28 cellular contexts compared by ENCODE assay signal in the genomic region with DNA sequence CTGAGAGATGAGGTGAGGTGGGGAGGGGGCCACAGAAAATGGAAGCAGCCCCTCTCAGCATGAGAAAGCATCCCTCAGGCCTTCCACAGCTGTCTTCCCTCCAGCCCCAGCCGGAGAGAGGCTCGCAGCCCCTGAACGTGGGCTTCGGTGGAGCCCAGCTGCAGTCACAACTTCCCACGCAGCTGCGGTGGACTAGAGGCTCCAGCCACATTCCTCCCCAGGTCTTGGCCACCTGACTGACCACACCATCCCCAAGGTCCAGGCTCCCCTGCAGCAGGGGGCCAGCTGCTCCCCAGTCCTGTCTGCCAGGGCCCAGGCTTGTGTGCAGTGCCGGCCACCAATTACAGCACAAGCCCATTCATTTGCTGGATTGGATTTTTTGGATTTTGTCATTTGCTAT.
"Had no signal": no experiment of that assay in that cellular context is flagged by ENCODE, and none has a peak within 500 bp of the region (broad histone marks: within the 10 kb centered on the region; RNA-seq: fewer than 3 reads in every experiment).

No MANE protein-coding gene starts in this region.

- H3K4me1 ChIP-seq: breast epithelium, foreskin keratinocyte, left ventricle myocardium inferior, right atrium auricular region, upper lobe of left lung had no signal

- H3K36me3 Mint-ChIP-seq: activated CD8-positive, alpha-beta memory T cell treated with anti-CD3 and anti-CD28 coated beads, Interleukin-2, amount 10 ng/mL, durations not matched to agents 7 days and 5 days; naive thymus-derived CD4-positive, alpha-beta T cell; stimulated activated effector memory CD8-positive, alpha-beta T cell treated with anti-CD3 and anti-CD28 coated beads, Interleukin-12 subunit alpha, Interleukin-12 subunit beta, amount 100 ng/mL, for 72 hours had no signal

- H3K4me3 ChIP-seq: breast epithelium, left ventricle myocardium inferior, right atrium auricular region, skin epidermis, thoracic aorta, upper lobe of left lung had no signal

- H3K4me3 Mint-ChIP-seq: activated CD8-positive, alpha-beta memory T cell treated with anti-CD3 and anti-CD28 coated beads, Interleukin-2, amount 10 ng/mL, durations not matched to agents 7 days and 5 days; activated CD8-positive, alpha-beta T cell treated with anti-CD3 and anti-CD28 coated beads, Interleukin-2, amount 10 ng/mL, durations not matched to agents 7 days and 5 days; activated naive CD4-positive, alpha-beta T cell treated with anti-CD3 and anti-CD28 coated beads, Interleukin-2, amount 50 U/mL, for 24 hours; activated naive CD8-positive, alpha-beta T cell treated with anti-CD3 and anti-CD28 coated beads, Interleukin-2, amount 50 U/mL, for 24 hours; endodermal cell; naive thymus-derived CD4-positive, alpha-beta T cell; neural crest cell; stimulated activated effector memory CD8-positive, alpha-beta T cell treated with anti-CD3 and anti-CD28 coated beads, Interleukin-12 subunit alpha, Interleukin-12 subunit beta, amount 100 ng/mL, for 72 hours; stimulated activated naive CD8-positive, alpha-beta T cell treated with anti-CD3 and anti-CD28 coated beads, Interleukin-15, Interleukin-2, amounts not matched to agents 100 ng/mL and 50 ng/mL, for 24 hours; T-helper 1 cell treated with Interleukin-12 subunit alpha and Interleukin-12 subunit beta and Interleukin-4 antibody, amounts not matched to agents 30 μg/mL and 1 μg/mL, for 36 hours; WTC11 had no signal

- DNase-seq: activated CD4-positive, alpha-beta T cell treated with anti-CD3 and anti-CD28 coated beads for 1 hour; activated CD4-positive, alpha-beta T cell treated with anti-CD3 and anti-CD28 coated beads, Interleukin-2, amount 50 U/mL, for 1 hour; activated CD8-positive, alpha-beta memory T cell treated with anti-CD3 and anti-CD28 coated beads, Interleukin-2, amount 10 ng/mL, durations not matched to agents 7 days and 5 days; activated CD8-positive, alpha-beta T cell treated with anti-CD3 and anti-CD28 coated beads, Interleukin-2, amount 10 ng/mL, durations not matched to agents 7 days and 5 days; activated naive CD8-positive, alpha-beta T cell treated with anti-CD3 and anti-CD28 coated beads, Interleukin-2, amount 50 U/mL, for 24 hours; activated T-cell treated with anti-CD3 and anti-CD28 coated beads, Interleukin-2, amount 50 U/mL, for 48 hours; central memory CD4-positive, alpha-beta T cell; foreskin keratinocyte; left ventricle myocardium inferior; naive thymus-derived CD4-positive, alpha-beta T cell; occipital lobe; stimulated activated CD4-positive, alpha-beta T cell treated with anti-CD3 and anti-CD28 coated beads, Interleukin-4, amount 100 ng/mL, for 24 hours; SW 1271; T1000; upper lobe of left lung had no signal

- H3K27ac Mint-ChIP-seq: activated CD8-positive, alpha-beta memory T cell treated with anti-CD3 and anti-CD28 coated beads, Interleukin-2, amount 10 ng/mL, durations not matched to agents 7 days and 5 days; activated CD8-positive, alpha-beta T cell treated with anti-CD3 and anti-CD28 coated beads, Interleukin-2, amount 10 ng/mL, durations not matched to agents 7 days and 5 days; activated naive CD4-positive, alpha-beta T cell treated with anti-CD3 and anti-CD28 coated beads, Interleukin-2, amount 50 U/mL, for 24 hours; activated naive CD8-positive, alpha-beta T cell treated with anti-CD3 and anti-CD28 coated beads, Interleukin-2, amount 50 U/mL, for 24 hours; activated T-helper 2 cell treated with anti-CD3 and anti-CD28 coated beads, Interferon-gamma antibody, Interleukin-2, Interleukin-4, amounts not matched to agents 10 μg/mL and 5 μg/mL and 100 μg/mL, durations not matched to agents 14 hours and 24 hours and 36 hours; endodermal cell; naive thymus-derived CD4-positive, alpha-beta T cell; stimulated activated effector memory CD8-positive, alpha-beta T cell treated with anti-CD3 and anti-CD28 coated beads, Interleukin-12 subunit alpha, Interleukin-12 subunit beta, amount 100 ng/mL, for 72 hours; stimulated activated naive CD8-positive, alpha-beta T cell treated with anti-CD3 and anti-CD28 coated beads, Interleukin-15, Interleukin-2, amounts not matched to agents 100 ng/mL and 50 ng/mL, for 24 hours; T-helper 1 cell treated with Interleukin-12 subunit alpha and Interleukin-12 subunit beta and Interleukin-4 antibody, amounts not matched to agents 30 μg/mL and 1 μg/mL, for 36 hours; WTC11 had no signal

- ATAC-seq: activated CD8-positive, alpha-beta memory T cell treated with anti-CD3 and anti-CD28 coated beads, Interleukin-2, amount 10 ng/mL, durations not matched to agents 7 days and 5 days; activated CD8-positive, alpha-beta T cell treated with anti-CD3 and anti-CD28 coated beads, Interleukin-2, amount 10 ng/mL, durations not matched to agents 7 days and 5 days; activated naive CD8-positive, alpha-beta T cell treated with anti-CD3 and anti-CD28 coated beads, Interleukin-2, amount 50 U/mL, for 24 hours; esophagus mucosa; foreskin keratinocyte; naive thymus-derived CD4-positive, alpha-beta T cell; stimulated activated effector memory CD8-positive, alpha-beta T cell treated with anti-CD3 and anti-CD28 coated beads, Interleukin-12 subunit alpha, Interleukin-12 subunit beta, amount 100 ng/mL, for 72 hours; WTC11 had no signal

- H3K36me3 ChIP-seq: breast epithelium, left ventricle myocardium inferior, right atrium auricular region, thoracic aorta, upper lobe of left lung had no signal

- H3K4me1 Mint-ChIP-seq: activated CD8-positive, alpha-beta memory T cell treated with anti-CD3 and anti-CD28 coated beads, Interleukin-2, amount 10 ng/mL, durations not matched to agents 7 days and 5 days; activated naive CD4-positive, alpha-beta T cell treated with anti-CD3 and anti-CD28 coated beads, Interleukin-2, amount 50 U/mL, for 24 hours; activated naive CD8-positive, alpha-beta T cell treated with anti-CD3 and anti-CD28 coated beads, Interleukin-2, amount 50 U/mL, for 24 hours; naive thymus-derived CD4-positive, alpha-beta T cell; neural crest cell; stimulated activated effector memory CD8-positive, alpha-beta T cell treated with anti-CD3 and anti-CD28 coated beads, Interleukin-12 subunit alpha, Interleukin-12 subunit beta, amount 100 ng/mL, for 72 hours had no signal

- H3K27me3 Mint-ChIP-seq: activated naive CD4-positive, alpha-beta T cell treated with anti-CD3 and anti-CD28 coated beads, Interleukin-2, amount 50 U/mL, for 24 hours; activated naive CD8-positive, alpha-beta T cell treated with anti-CD3 and anti-CD28 coated beads, Interleukin-2, amount 50 U/mL, for 24 hours; naive thymus-derived CD4-positive, alpha-beta T cell; stimulated activated naive CD8-positive, alpha-beta T cell treated with anti-CD3 and anti-CD28 coated beads, Interleukin-15, Interleukin-2, amounts not matched to agents 100 ng/mL and 50 ng/mL, for 24 hours had no signal

- H3K27ac ChIP-seq: breast epithelium, foreskin keratinocyte, left ventricle myocardium inferior, right atrium auricular region, skin epidermis, thoracic aorta, upper lobe of left lung had no signal

- H3K27me3 ChIP-seq: foreskin keratinocyte, right atrium auricular region, upper lobe of left lung had no signal

- H3K9me3 Mint-ChIP-seq: activated naive CD4-positive, alpha-beta T cell treated with anti-CD3 and anti-CD28 coated beads, Interleukin-2, amount 50 U/mL, for 24 hours; activated naive CD8-positive, alpha-beta T cell treated with anti-CD3 and anti-CD28 coated beads, Interleukin-2, amount 50 U/mL, for 24 hours; activated T-helper 2 cell treated with anti-CD3 and anti-CD28 coated beads, Interferon-gamma antibody, Interleukin-2, Interleukin-4, amounts not matched to agents 10 μg/mL and 5 μg/mL and 100 μg/mL, durations not matched to agents 14 hours and 24 hours and 36 hours; neural crest cell; stimulated activated effector memory CD8-positive, alpha-beta T cell treated with anti-CD3 and anti-CD28 coated beads, Interleukin-12 subunit alpha, Interleukin-12 subunit beta, amount 100 ng/mL, for 72 hours; stimulated activated naive CD8-positive, alpha-beta T cell treated with anti-CD3 and anti-CD28 coated beads, Interleukin-15, Interleukin-2, amounts not matched to agents 100 ng/mL and 50 ng/mL, for 24 hours; T-helper 1 cell treated with Interleukin-12 subunit alpha and Interleukin-12 subunit beta and Interleukin-4 antibody, amounts not matched to agents 30 μg/mL and 1 μg/mL, for 36 hours had no signal

- H3K9me3 ChIP-seq: left ventricle myocardium inferior, thoracic aorta had no signal
